ENCODE assay signal across 21 cellular contexts in the genomic region with DNA sequence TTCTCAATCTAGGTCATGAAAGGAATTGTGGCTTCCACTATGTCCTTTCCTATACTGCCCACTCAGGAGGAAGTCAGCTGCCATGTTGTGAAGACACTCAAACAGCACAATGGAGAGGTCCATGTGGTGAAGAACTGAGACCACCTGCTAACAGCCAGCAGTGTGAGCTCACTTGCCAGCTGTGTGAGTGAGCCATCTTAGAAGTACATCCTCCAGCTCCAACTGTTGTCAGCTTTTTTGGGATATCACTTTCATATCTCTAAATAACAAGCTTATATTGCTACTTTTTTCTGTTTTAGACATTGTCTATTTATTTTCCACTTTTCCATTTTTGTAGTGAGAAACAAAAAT.
"Had no signal": no experiment of that assay in that cellular context is flagged by ENCODE, and none has a peak within 500 bp of the region (broad histone marks: within the 10 kb centered on the region; RNA-seq: fewer than 3 reads in every experiment).

No MANE protein-coding gene starts in this region.

- H3K27me3 ChIP-seq: adrenal gland, Peyer's patch, SJSA1 had no signal

- H3K36me3 ChIP-seq: adrenal gland, Peyer's patch, SJSA1 had no signal

- ATAC-seq: activated CD4-positive, CD25-positive, alpha-beta regulatory T cell treated with anti-CD3 and anti-CD28 coated beads, Interleukin-2, amount 50 U/mL, for 24 hours; activated CD8-positive, alpha-beta T cell treated with anti-CD3 and anti-CD28 coated beads, Interleukin-2, amount 10 ng/mL, durations not matched to agents 7 days and 5 days had no signal

- H3K4me3 ChIP-seq: adrenal gland, Peyer's patch, SJSA1 had no signal

- H3K4me1 ChIP-seq: adrenal gland, Peyer's patch had no signal

- DNase-seq: activated CD4-positive, alpha-beta T cell treated with anti-CD3 and anti-CD28 coated beads for 48 hours; activated CD4-positive, alpha-beta T cell treated with anti-CD3 and anti-CD28 coated beads, Interleukin-2, amount 50 U/mL, for 4 hours; activated CD8-positive, alpha-beta memory T cell treated with anti-CD3 and anti-CD28 coated beads, Interleukin-2, amount 50 U/mL, for 48 hours; activated CD8-positive, alpha-beta T cell treated with anti-CD3 and anti-CD28 coated beads, Interleukin-2, amount 10 ng/mL, durations not matched to agents 7 days and 5 days; activated naive CD4-positive, alpha-beta T cell treated with anti-CD3 and anti-CD28 coated beads, Interleukin-2, amount 50 U/mL, for 16 hours; activated naive CD8-positive, alpha-beta T cell treated with anti-CD3 and anti-CD28 coated beads, Interleukin-2, amount 10 ng/mL, durations not matched to agents 7 days and 5 days; activated T-cell treated with anti-CD3 and anti-CD28 coated beads, Interleukin-2, amount 50 U/mL, for 1 hour; adrenal gland; anterior cingulate cortex; central memory CD4-positive, alpha-beta T cell; Karpas-422; NCI-H1048; NCI-H1417; NCI-H2029; NCI-H2107; Peyer's patch; Right ventricle myocardium superior; SW 1271 had no signal

- H3K27ac ChIP-seq: adrenal gland, Peyer's patch, RWPE1, SJSA1 had no signal

- H3K9me3 ChIP-seq: adrenal gland, Peyer's patch, SJSA1 had no signal
